Comparison of ENCODE assay signal across 10 cellular contexts in the genomic region with DNA sequence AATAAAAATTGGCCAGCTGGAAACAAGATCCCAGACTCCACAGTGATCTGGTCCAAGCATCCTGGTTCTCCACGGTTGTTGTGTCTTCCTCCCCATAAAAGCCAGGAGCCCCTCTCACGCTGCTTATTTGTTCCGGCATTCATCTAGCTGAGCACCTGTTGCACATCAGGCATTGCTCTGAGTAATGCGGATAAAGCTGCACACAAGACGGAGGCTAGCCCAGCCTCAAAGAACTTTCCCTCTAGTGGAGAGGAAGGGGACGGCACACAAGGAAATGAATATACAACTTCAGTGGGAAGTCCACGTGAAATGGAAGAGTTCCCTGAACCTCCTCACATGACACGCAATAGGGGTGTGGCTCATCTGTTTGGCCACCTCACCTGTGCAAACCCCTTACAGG. TPM values are rescaled to one million over a fixed set of nuclear protein-coding genes. Genes with fewer than 3 reads are reported as not detected.
A peak's percentile ranks its signal among the peaks of the same experiment; 100 is the strongest.
DNase-seq lines count a peak whose midpoint lies in the region; TF ChIP-seq lines count a peak whose summit lies in the region.
"Had no signal": no experiment of that assay in that cellular context is flagged by ENCODE, and none has a peak within 500 bp of the region (broad histone marks: within the 10 kb centered on the region; RNA-seq: fewer than 3 reads in every experiment).

No MANE protein-coding gene starts in this region.

- CTCF ChIA-PET in RWPE1 (lab: Yijun Ruan, JAX) = no interaction called here
- CTCF ChIA-PET in activated CD4-positive, alpha-beta memory T cell treated with anti-CD3 and anti-CD28 coated beads, Interleukin-2, amount 10 ng/mL, durations not matched to agents 7 days and 5 days (lab: Charles Lee) = interaction anchor here (1.5 kb wide), 1 partner anchor 628 kb away, joined by 3 read pairs; no protein-coding TSS in a partner anchor

- H3K27ac Mint-ChIP-seq in activated CD4-positive, alpha-beta memory T cell treated with anti-CD3 and anti-CD28 coated beads, Interleukin-2, amount 10 ng/mL, durations not matched to agents 7 days and 5 days = no peak overlapping the region
- H3K27ac Mint-ChIP-seq: T-helper 2 cell treated with Interferon-gamma antibody and Interleukin-4, amounts not matched to agents 5 μg/mL and 100 μg/mL, for 36 hours had no signal

- H3K4me3 Mint-ChIP-seq in activated CD4-positive, alpha-beta memory T cell treated with anti-CD3 and anti-CD28 coated beads, Interleukin-2, amount 10 ng/mL, durations not matched to agents 7 days and 5 days = no peak overlapping the region
- H3K4me3 Mint-ChIP-seq: T-helper 2 cell treated with Interferon-gamma antibody and Interleukin-4, amounts not matched to agents 5 μg/mL and 100 μg/mL, for 36 hours had no signal

- no peak overlapping the region for H3K4me3 ChIP-seq in GM06990 (replicated peaks; ENCODE audit: low read depth, low read length)
- no peak overlapping the region for H3K4me3 ChIP-seq in foreskin fibroblast (ENCODE audit: low read depth in 1 of 2, low read length in 2 of 2)
- H3K4me3 ChIP-seq: thyroid gland had no signal

- peak; percentile 33 for TF ChIP-seq CTCF in 22Rv1 (IDR thresholded peaks at IDR 0.05)
- TF ChIP-seq CTCF in GM06990 (IDR thresholded peaks at IDR 0.05; ENCODE audit: insufficient read depth, low read length, poor library complexity, severe bottlenecking) = peak; percentile 35
- TF ChIP-seq CTCF in RWPE1 (conservative IDR thresholded peaks at IDR 0.05; ENCODE audit: low read depth) = no peak
- peak; percentile 60 for TF ChIP-seq CTCF in foreskin fibroblast (IDR thresholded peaks at IDR 0.05; ENCODE audit: low read depth, low read length)

- H3K27me3 Mint-ChIP-seq in activated CD4-positive, alpha-beta memory T cell treated with anti-CD3 and anti-CD28 coated beads, Interleukin-2, amount 10 ng/mL, durations not matched to agents 7 days and 5 days = no peaks in the 10 kb centered on the region

- no peaks in the 10 kb centered on the region for H3K36me3 Mint-ChIP-seq in activated CD4-positive, alpha-beta memory T cell treated with anti-CD3 and anti-CD28 coated beads, Interleukin-2, amount 10 ng/mL, durations not matched to agents 7 days and 5 days (ENCODE audit: low read depth)

- POLR2A ChIA-PET in RWPE1 (lab: Yijun Ruan, JAX; ENCODE audit: low non-redundant PET) = no interaction called here
- POLR2A ChIA-PET in activated CD4-positive, alpha-beta memory T cell treated with anti-CD3 and anti-CD28 coated beads, Interleukin-2, amount 10 ng/mL, durations not matched to agents 7 days and 5 days (lab: Charles Lee) = no interaction called here

- no peak for DNase-seq in GM06990 (ENCODE audit: extremely low read depth, insufficient read length)
- peak; percentile 16 for DNase-seq in RWPE1 (ENCODE audit: low spot score)
- peak; percentile 30 to 43 for DNase-seq in foreskin fibroblast
- no peak for DNase-seq in T1000 (lab: John Stamatoyannopoulos, UW)
- no peak for DNase-seq in activated gamma-delta T cell treated with Interleukin-2 at 50 U/mL for 16 hours
- DNase-seq in KG1 (lab: John Stamatoyannopoulos, UW) = no peak
- no peak for DNase-seq in activated CD4-positive, alpha-beta memory T cell treated with anti-CD3 and anti-CD28 coated beads, Interleukin-2, amount 10 ng/mL, durations not matched to agents 7 days and 5 days
- DNase-seq: thyroid gland had no signal

- no peaks in the 10 kb centered on the region for H3K9me3 Mint-ChIP-seq in activated CD4-positive, alpha-beta memory T cell treated with anti-CD3 and anti-CD28 coated beads, Interleukin-2, amount 10 ng/mL, durations not matched to agents 7 days and 5 days
- H3K9me3 Mint-ChIP-seq: T-helper 2 cell treated with Interferon-gamma antibody and Interleukin-4, amounts not matched to agents 5 μg/mL and 100 μg/mL, for 36 hours had no signal

- H3K27me3 ChIP-seq in GM06990 (replicated peaks; ENCODE audit: control insufficient read depth, insufficient read depth, low read length) = no peaks in the 10 kb centered on the region; the same call in 1 of the 2 replicates
- H3K27me3 ChIP-seq: thyroid gland had no signal

- H3K36me3 ChIP-seq in GM06990 (ENCODE audit: control insufficient read depth, insufficient read depth, low read length) = no peaks in the 10 kb centered on the region
- H3K36me3 ChIP-seq: thyroid gland had no signal

- H3K27ac ChIP-seq in 22Rv1 (no peak overlapping the region), RWPE1 (no peak overlapping the region)
- H3K27ac ChIP-seq: thyroid gland had no signal

- no peaks in the 10 kb centered on the region for H3K4me1 Mint-ChIP-seq in activated CD4-positive, alpha-beta memory T cell treated with anti-CD3 and anti-CD28 coated beads, Interleukin-2, amount 10 ng/mL, durations not matched to agents 7 days and 5 days

RNA-seq across cellular contexts. Expression of a gene that starts 30.3 kb away (rescaled TPM):
- total RNA-seq in activated CD4-positive, alpha-beta memory T cell treated with anti-CD3 and anti-CD28 coated beads, Interleukin-2, amount 10 ng/mL, durations not matched to agents 7 days and 5 days = 10 to 100 TPM; 26.2 to 28.4 TPM

RNA-seq across cellular contexts. Expression of a gene that starts 41.7 kb away (rescaled TPM):
- 10 to 100 TPM; 13.5 to 14.3 TPM for total RNA-seq in activated CD4-positive, alpha-beta memory T cell treated with anti-CD3 and anti-CD28 coated beads, Interleukin-2, amount 10 ng/mL, durations not matched to agents 7 days and 5 days

Comparison
In these comparisons a context has a peak if more than half of its experiments do, and no peak if none do; other contexts are left out.
1. DNase-seq: peak in RWPE1 (single experiment) and foreskin fibroblast (2 of 2); none in GM06990 (single experiment), T1000 (single experiment), activated gamma-delta T cell treated with Interleukin-2 at 50 U/mL for 16 hours (single experiment), KG1 (single experiment) and activated CD4-positive, alpha-beta memory T cell treated with anti-CD3 and anti-CD28 coated beads, Interleukin-2, amount 10 ng/mL, durations not matched to agents 7 days and 5 days (single experiment).